Comparison of ENCODE assay signal across 8 cellular contexts in the genomic region with DNA sequence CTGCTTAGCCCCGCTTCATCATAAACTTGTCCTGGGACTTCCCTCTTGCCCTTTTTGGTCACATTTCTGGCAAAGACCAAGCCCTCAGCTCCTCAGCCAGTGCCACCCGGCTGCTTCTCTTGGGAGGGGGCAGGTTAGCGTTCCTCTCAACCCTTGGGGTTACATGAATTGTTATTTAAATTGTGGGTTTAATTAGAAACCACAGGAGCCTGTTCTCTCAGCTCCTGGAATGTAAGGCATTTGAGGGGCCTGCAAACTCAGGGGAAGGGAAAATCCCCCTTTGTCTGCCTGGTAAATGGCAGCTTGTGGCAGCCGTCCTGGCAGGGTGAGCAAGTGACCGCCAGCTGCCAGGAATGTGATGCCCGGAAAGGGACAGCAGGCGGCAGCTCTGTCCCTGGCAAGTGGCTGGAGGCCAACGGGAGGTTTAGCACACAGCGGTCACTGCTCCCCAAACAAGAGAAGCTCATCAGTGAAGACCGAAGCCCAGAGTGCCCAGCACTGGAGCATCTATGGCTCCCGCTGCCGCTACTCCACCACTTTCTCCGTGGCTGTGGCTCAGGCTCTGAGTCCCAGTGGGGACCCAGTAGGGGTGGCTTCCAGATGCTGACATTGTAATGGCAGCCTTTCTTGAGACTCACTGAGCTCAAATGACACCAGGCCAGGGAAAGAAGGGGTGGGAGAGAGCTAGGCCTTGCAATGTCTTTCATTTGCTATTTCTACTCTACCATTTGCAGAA. TPM values are rescaled to one million over a fixed set of nuclear protein-coding genes. Genes with fewer than 3 reads are reported as not detected.
DNase-seq lines count a peak whose midpoint lies in the region; ATAC-seq and TF ChIP-seq lines count a peak whose summit lies in the region.

No MANE protein-coding gene starts in this region.

- no peak overlapping the region for H3K27ac Mint-ChIP-seq in natural killer cell treated with Interleukin-12 subunit alpha and Interleukin-12 subunit beta and Interleukin-15 and Interleukin-18, amount 100 ng/mL, for 72 hours
- no peak overlapping the region for H3K27ac Mint-ChIP-seq in stimulated activated effector memory CD8-positive, alpha-beta T cell treated with anti-CD3 and anti-CD28 coated beads, Interleukin-12 subunit alpha, Interleukin-12 subunit beta, amount 100 ng/mL, for 72 hours

- ATAC-seq in natural killer cell treated with Interleukin-12 subunit alpha and Interleukin-12 subunit beta and Interleukin-15 and Interleukin-18, amount 100 ng/mL, for 72 hours: no peak
- no peak for ATAC-seq in stimulated activated effector memory CD8-positive, alpha-beta T cell treated with anti-CD3 and anti-CD28 coated beads, Interleukin-12 subunit alpha, Interleukin-12 subunit beta, amount 100 ng/mL, for 72 hours
- no peak for ATAC-seq in GM21515 (IDR thresholded peaks at IDR 0.05; ENCODE audit: unreplicated experiment)

- peak overlapping the region; percentile 78 for H3K9ac ChIP-seq in HUES6 (ENCODE audit: low read length)

- no peaks in the 10 kb centered on the region for H3K9me3 Mint-ChIP-seq in natural killer cell treated with Interleukin-12 subunit alpha and Interleukin-12 subunit beta and Interleukin-15 and Interleukin-18, amount 100 ng/mL, for 72 hours
- H3K9me3 Mint-ChIP-seq in stimulated activated effector memory CD8-positive, alpha-beta T cell treated with anti-CD3 and anti-CD28 coated beads, Interleukin-12 subunit alpha, Interleukin-12 subunit beta, amount 100 ng/mL, for 72 hours: no peaks in the 10 kb centered on the region

- peak; percentile 83 for DNase-seq in coronary artery (ENCODE audit: low spot score)
- peak; percentile 98 for DNase-seq in kidney tubule cell (ENCODE audit: low spot score)
- DNase-seq in superior temporal gyrus (ENCODE audit: extremely low spot score): peak; percentile 93
- no peak for DNase-seq in HuH-7 (ENCODE audit: low spot score)
- DNase-seq in natural killer cell treated with Interleukin-12 subunit alpha and Interleukin-12 subunit beta and Interleukin-15 and Interleukin-18, amount 100 ng/mL, for 72 hours (ENCODE audit: low spot score): no peak
- DNase-seq in stimulated activated effector memory CD8-positive, alpha-beta T cell treated with anti-CD3 and anti-CD28 coated beads, Interleukin-12 subunit alpha, Interleukin-12 subunit beta, amount 100 ng/mL, for 72 hours (ENCODE audit: low spot score in 2 of 2): no peak

- no peaks in the 10 kb centered on the region for H3K9me3 ChIP-seq in HUES6 (ENCODE audit: control insufficient read depth, insufficient read depth, low read depth, low read length)

- H3K36me3 ChIP-seq in HUES6 (ENCODE audit: control insufficient read depth, insufficient read depth, low read length): peaks cover 17% of the 10 kb centered on the region; the same call in 1 of the 2 replicates

- no peaks in the 10 kb centered on the region for H3K4me1 Mint-ChIP-seq in natural killer cell treated with Interleukin-12 subunit alpha and Interleukin-12 subunit beta and Interleukin-15 and Interleukin-18, amount 100 ng/mL, for 72 hours (ENCODE audit: low read depth in 2 of 2)
- no peaks in the 10 kb centered on the region for H3K4me1 Mint-ChIP-seq in stimulated activated effector memory CD8-positive, alpha-beta T cell treated with anti-CD3 and anti-CD28 coated beads, Interleukin-12 subunit alpha, Interleukin-12 subunit beta, amount 100 ng/mL, for 72 hours

- H3K4me3 ChIP-seq in HUES6 (ENCODE audit: low read depth, low read length) (peak overlapping the region; percentile 26), coronary artery (peak overlapping the region; percentile 29)

- no peaks in the 10 kb centered on the region for H3K27me3 ChIP-seq in HUES6 (ENCODE audit: control insufficient read depth, insufficient read depth, low read length)

- H3K27ac ChIP-seq in HUES6 (ENCODE audit: low read depth, low read length) (peak overlapping the region; percentile 87), coronary artery (peak overlapping the region in 1 of 2 donors; percentile 63)

- H3K27me3 Mint-ChIP-seq in natural killer cell treated with Interleukin-12 subunit alpha and Interleukin-12 subunit beta and Interleukin-15 and Interleukin-18, amount 100 ng/mL, for 72 hours: peaks cover 0 to 2% of the 10 kb centered on the region in 2 donors

- no peak for TF ChIP-seq CTCF in coronary artery (IDR thresholded peaks at IDR 0.05)

- peaks cover 71% of the 10 kb centered on the region for H3K4me1 ChIP-seq in HUES6 (ENCODE audit: control insufficient read depth, insufficient read depth, low read length)

- H3K36me3 Mint-ChIP-seq in natural killer cell treated with Interleukin-12 subunit alpha and Interleukin-12 subunit beta and Interleukin-15 and Interleukin-18, amount 100 ng/mL, for 72 hours: no peaks in the 10 kb centered on the region
- H3K36me3 Mint-ChIP-seq in stimulated activated effector memory CD8-positive, alpha-beta T cell treated with anti-CD3 and anti-CD28 coated beads, Interleukin-12 subunit alpha, Interleukin-12 subunit beta, amount 100 ng/mL, for 72 hours: no peaks in the 10 kb centered on the region

- H3K4me3 Mint-ChIP-seq in natural killer cell treated with Interleukin-12 subunit alpha and Interleukin-12 subunit beta and Interleukin-15 and Interleukin-18, amount 100 ng/mL, for 72 hours: no peak overlapping the region
- no peak overlapping the region for H3K4me3 Mint-ChIP-seq in stimulated activated effector memory CD8-positive, alpha-beta T cell treated with anti-CD3 and anti-CD28 coated beads, Interleukin-12 subunit alpha, Interleukin-12 subunit beta, amount 100 ng/mL, for 72 hours

RNA-seq across cellular contexts. Expression of a gene that starts 51.7 kb away (rescaled TPM):
- 1 to 10 TPM in 1 of 2 donors, under 1 TPM in 1; 0.14 to 1.6 TPM for total RNA-seq in natural killer cell treated with Interleukin-12 subunit alpha and Interleukin-12 subunit beta and Interleukin-15 and Interleukin-18, amount 100 ng/mL, for 72 hours

Comparison
In these comparisons a context has a peak if more than half of its experiments do, and no peak if none do; other contexts are left out.
1. DNase-seq: peak in coronary artery (single experiment), kidney tubule cell (single experiment) and superior temporal gyrus (single experiment); none in HuH-7 (single experiment), natural killer cell treated with Interleukin-12 subunit alpha and Interleukin-12 subunit beta and Interleukin-15 and Interleukin-18, amount 100 ng/mL, for 72 hours (single experiment) and stimulated activated effector memory CD8-positive, alpha-beta T cell treated with anti-CD3 and anti-CD28 coated beads, Interleukin-12 subunit alpha, Interleukin-12 subunit beta, amount 100 ng/mL, for 72 hours (0 of 2).